ENCODE assay signal across 18 cellular contexts in the genomic region with DNA sequence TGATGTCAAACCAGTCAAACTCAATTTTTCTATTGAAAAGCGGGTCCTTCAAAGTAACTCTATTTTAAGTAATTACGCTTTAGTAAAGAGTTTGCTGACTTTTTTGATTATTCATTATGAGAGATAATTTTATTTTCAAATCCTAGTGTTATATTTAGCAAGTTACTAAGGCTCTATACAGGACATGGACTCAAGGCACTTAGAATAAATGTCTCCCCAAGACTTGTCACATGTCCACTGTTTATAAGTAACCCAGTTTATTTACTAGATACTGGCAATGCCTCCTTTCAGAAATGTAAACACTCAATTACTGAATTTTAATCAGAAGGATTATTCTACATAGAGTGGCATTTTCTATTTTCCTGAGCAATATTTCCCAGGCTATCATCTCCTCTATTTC.
"Had no signal": no experiment of that assay in that cellular context is flagged by ENCODE, and none has a peak within 500 bp of the region (broad histone marks: within the 10 kb centered on the region; RNA-seq: fewer than 3 reads in every experiment).

No MANE protein-coding gene starts in this region.

- H3K36me3 Mint-ChIP-seq: immature natural killer cell, natural killer cell had no signal

- H3K4me3 Mint-ChIP-seq: activated CD4-positive, alpha-beta T cell treated with anti-CD3 and anti-CD28 coated beads, Interleukin-2, amount 10 ng/mL, durations not matched to agents 7 days and 5 days; activated naive CD4-positive, alpha-beta T cell treated with anti-CD3 and anti-CD28 coated beads for 36 hours; activated T-cell treated with anti-CD3 and anti-CD28 coated beads, Interleukin-2, amount 50 U/mL, for 4 hours; dendritic cell treated with granulocyte-macrophage colony-stimulating factor and Interleukin-4, amounts not matched to agents 40 ng/mL and 50 ng/mL, for 4 days; immature natural killer cell; natural killer cell; T-helper 1 cell treated with Interleukin-12 subunit alpha and Interleukin-12 subunit beta and Interleukin-4 antibody, amounts not matched to agents 30 μg/mL and 1 μg/mL, for 36 hours had no signal

- H3K36me3 ChIP-seq: esophagus squamous epithelium, transverse colon had no signal

- H3K27me3 ChIP-seq: esophagus squamous epithelium, transverse colon had no signal

- H3K27me3 Mint-ChIP-seq: activated CD4-positive, alpha-beta T cell treated with anti-CD3 and anti-CD28 coated beads, Interleukin-2, amount 10 ng/mL, durations not matched to agents 7 days and 5 days; dendritic cell treated with granulocyte-macrophage colony-stimulating factor and Interleukin-4, amounts not matched to agents 40 ng/mL and 50 ng/mL, for 4 days had no signal

- H3K9me3 ChIP-seq: esophagus squamous epithelium, transverse colon had no signal

- H2AFZ ChIP-seq: parathyroid adenoma had no signal

- H3K27ac ChIP-seq: esophagus squamous epithelium, parathyroid adenoma, transverse colon had no signal

- H3K9ac ChIP-seq: parathyroid adenoma had no signal

- H3K4me1 Mint-ChIP-seq: activated CD4-positive, alpha-beta T cell treated with anti-CD3 and anti-CD28 coated beads, Interleukin-2, amount 10 ng/mL, durations not matched to agents 7 days and 5 days; immature natural killer cell; natural killer cell had no signal

- ATAC-seq: activated CD4-positive, CD25-positive, alpha-beta regulatory T cell treated with anti-CD3 and anti-CD28 coated beads, Interleukin-2, amount 50 U/mL, for 24 hours; activated T-cell treated with anti-CD3 and anti-CD28 coated beads, Interleukin-2, amount 50 U/mL, for 4 hours; natural killer cell; stimulated activated naive CD8-positive, alpha-beta T cell treated with anti-CD3 and anti-CD28 coated beads, Interleukin-15, Interleukin-2, amounts not matched to agents 100 U/mL and 50 U/mL, for 24 hours had no signal

- H3K4me3 ChIP-seq: esophagus squamous epithelium, transverse colon had no signal

- H3K27ac Mint-ChIP-seq: activated CD4-positive, alpha-beta T cell treated with anti-CD3 and anti-CD28 coated beads, Interleukin-2, amount 10 ng/mL, durations not matched to agents 7 days and 5 days; activated naive CD4-positive, alpha-beta T cell treated with anti-CD3 and anti-CD28 coated beads for 36 hours; dendritic cell treated with granulocyte-macrophage colony-stimulating factor and Interleukin-4, amounts not matched to agents 40 ng/mL and 50 ng/mL, for 4 days; immature natural killer cell; natural killer cell; T-helper 1 cell treated with Interleukin-12 subunit alpha and Interleukin-12 subunit beta and Interleukin-4 antibody, amounts not matched to agents 30 μg/mL and 1 μg/mL, for 36 hours had no signal

- DNase-seq: activated CD4-positive, alpha-beta T cell treated with anti-CD3 and anti-CD28 coated beads, Interleukin-2, amount 10 ng/mL, durations not matched to agents 7 days and 5 days; activated CD8-positive, alpha-beta memory T cell treated with anti-CD3 and anti-CD28 coated beads, Interleukin-2, amount 50 U/mL, for 4 hours; activated naive CD4-positive, alpha-beta T cell treated with anti-CD3 and anti-CD28 coated beads for 36 hours; activated T-cell treated with anti-CD3 and anti-CD28 coated beads, Interleukin-2, amount 50 U/mL, for 4 hours; aorta; effector memory CD4-positive, alpha-beta T cell; esophagus squamous epithelium; foreskin fibroblast; immature natural killer cell; kidney glomerular epithelial cell; mesendoderm; natural killer cell; stimulated activated naive CD8-positive, alpha-beta T cell treated with anti-CD3 and anti-CD28 coated beads, Interleukin-15, Interleukin-2, amounts not matched to agents 100 U/mL and 50 U/mL, for 24 hours; transverse colon had no signal

- H3K79me2 ChIP-seq: parathyroid adenoma had no signal

- H3K9me3 Mint-ChIP-seq: activated CD4-positive, alpha-beta T cell treated with anti-CD3 and anti-CD28 coated beads, Interleukin-2, amount 10 ng/mL, durations not matched to agents 7 days and 5 days; dendritic cell treated with granulocyte-macrophage colony-stimulating factor and Interleukin-4, amounts not matched to agents 40 ng/mL and 50 ng/mL, for 4 days; T-helper 1 cell treated with Interleukin-12 subunit alpha and Interleukin-12 subunit beta and Interleukin-4 antibody, amounts not matched to agents 30 μg/mL and 1 μg/mL, for 36 hours had no signal

- H3K4me1 ChIP-seq: esophagus squamous epithelium, parathyroid adenoma, transverse colon had no signal
